Comparison of ENCODE assay signal across 6 cellular contexts in the genomic region with DNA sequence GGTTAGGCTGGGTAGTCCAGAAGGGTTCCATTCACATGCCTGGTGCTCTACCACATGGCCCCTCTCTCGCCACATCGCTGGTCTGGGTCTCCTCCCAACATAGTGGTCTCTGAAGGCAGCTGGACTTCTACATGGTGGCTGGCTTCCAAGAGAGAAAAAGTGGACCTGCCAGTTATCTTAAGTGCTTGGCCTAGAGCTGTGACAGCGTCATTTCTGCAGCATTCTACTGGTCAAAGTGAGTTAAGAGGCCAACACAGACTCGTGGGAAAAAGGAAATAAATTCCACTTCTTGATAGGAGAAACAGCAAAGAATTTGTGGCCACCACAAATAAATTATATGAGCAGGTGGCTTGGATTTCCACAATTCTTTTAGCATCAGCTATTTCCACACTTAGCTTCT. TPM values are rescaled to one million over a fixed set of nuclear protein-coding genes. Genes with fewer than 3 reads are reported as not detected.
"Had no signal": no experiment of that assay in that cellular context is flagged by ENCODE, and none has a peak within 500 bp of the region (broad histone marks: within the 10 kb centered on the region; RNA-seq: fewer than 3 reads in every experiment).

No MANE protein-coding gene starts in this region.

- H3K27ac Mint-ChIP-seq: GM23338, H9 had no signal

- H3K9me3 Mint-ChIP-seq: GM23338 had no signal

- H3K4me3 ChIP-seq: GM23338, K562 had no signal

- H3K4me3 Mint-ChIP-seq: GM23338, H9 had no signal

- H3K4me1 Mint-ChIP-seq: GM23338, H9 had no signal

- H3K4me2 ChIP-seq: GM23338 had no signal

- DNase-seq: H9, HCEC 1CT, IMR-90 had no signal

- H2AFZ ChIP-seq: GM23338 had no signal

- ATAC-seq: GM23338, K562 had no signal

RNA-seq across cellular contexts. Expression of gene BARX2, which starts 21.0 kb away (rescaled TPM):
- total RNA-seq: GM23338, H1, H9, IMR-90, K562 had no signal
- polyA plus RNA-seq: GM23338, H1, IMR-90, K562 had no signal
